In the genomic region with DNA sequence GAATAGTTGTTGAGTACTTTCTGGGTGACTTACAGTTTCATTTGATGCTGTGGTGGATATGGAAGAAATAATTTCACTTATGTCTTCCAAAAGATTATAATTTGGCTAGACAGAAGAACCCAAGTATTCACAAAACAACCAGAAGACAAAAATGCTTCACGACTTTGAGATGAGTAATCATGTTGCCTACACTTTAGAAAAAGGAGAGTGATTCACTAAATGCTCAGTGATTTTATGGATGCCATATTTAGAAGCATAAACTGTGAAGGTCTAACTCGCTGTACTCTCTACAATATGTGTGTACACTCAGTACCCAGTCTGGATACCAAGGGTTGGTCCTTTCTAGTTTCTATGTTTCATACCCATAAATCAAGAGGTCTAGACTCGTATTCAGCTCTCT, we compare ENCODE assay signal across 15 cellular contexts.
DNase-seq lines count a peak whose midpoint lies in the region; ATAC-seq and TF ChIP-seq lines count a peak whose summit lies in the region.
"Had no signal": no experiment of that assay in that cellular context is flagged by ENCODE, and none has a peak within 500 bp of the region (broad histone marks: within the 10 kb centered on the region; RNA-seq: fewer than 3 reads in every experiment).

No MANE protein-coding gene starts in this region.

- H3K9me3 Mint-ChIP-seq in activated T-helper 1 cell treated with anti-CD3 and anti-CD28 coated beads, Interleukin-12 subunit alpha, Interleukin-12 subunit beta, Interleukin-2, Interleukin-4 antibody, amounts not matched to agents 30 ng/mL and 10 ng/mL and 1 ng/mL, durations not matched to agents 14 hours and 24 hours and 36 hours: peaks cover 4% of the 10 kb centered on the region

- H3K4me1 ChIP-seq in PC-3 (ENCODE audit: insufficient read depth, low read length) (no peaks in the 10 kb centered on the region), smooth muscle cell (ENCODE audit: low read depth) (peaks cover 27% of the 10 kb centered on the region)

- DNase-seq in GM04503 (ENCODE audit: low read depth) (peak; percentile 56), PC-3 (peak; percentile 4), fibroblast of peridontal ligament (ENCODE audit: extremely low read depth) (peak; percentile 51), smooth muscle cell (lab: John Stamatoyannopoulos, UW; ENCODE audit: unreplicated experiment) (no peak), Right ventricle myocardium inferior (ENCODE audit: missing footprints) (no peak), RWPE1 (ENCODE audit: low spot score) (no peak)
- no peak for DNase-seq in stimulated activated naive CD4-positive, alpha-beta T cell treated with Interleukin-2 at 50 U/mL for 16 hours (lab: John Stamatoyannopoulos, UW)
- DNase-seq in activated T-helper 1 cell treated with anti-CD3 and anti-CD28 coated beads, Interleukin-12 subunit alpha, Interleukin-12 subunit beta, Interleukin-2, Interleukin-4 antibody, amounts not matched to agents 30 ng/mL and 10 ng/mL and 1 ng/mL, durations not matched to agents 14 hours and 24 hours and 36 hours (ENCODE audit: low spot score): no peak
- DNase-seq: C1 segment of cervical spinal cord, MV-4-11, NCI-H1417 treated with DMSO at 0.1 percent for 48 hours, NCI-H2029, NCI-H510A, T-cell had no signal

- H3K4me2 ChIP-seq in PC-3 (ENCODE audit: low read length): no peak overlapping the region
- H3K4me2 ChIP-seq in smooth muscle cell: no peak overlapping the region

- H3K27me3 Mint-ChIP-seq in activated T-helper 1 cell treated with anti-CD3 and anti-CD28 coated beads, Interleukin-12 subunit alpha, Interleukin-12 subunit beta, Interleukin-2, Interleukin-4 antibody, amounts not matched to agents 30 ng/mL and 10 ng/mL and 1 ng/mL, durations not matched to agents 14 hours and 24 hours and 36 hours (ENCODE audit: insufficient read depth): no peaks in the 10 kb centered on the region
- H3K27me3 Mint-ChIP-seq: T-cell had no signal

- H3K9me2 ChIP-seq in PC-3 (replicated peaks; ENCODE audit: low read length): no peaks in the 10 kb centered on the region

- H3K9ac ChIP-seq in PC-3 (ENCODE audit: low read length) (no peak overlapping the region), smooth muscle cell (ENCODE audit: low read depth) (no peak overlapping the region)

- ATAC-seq in PC-3: no peak
- no peak for ATAC-seq in Right ventricle myocardium inferior
- ATAC-seq: HepG2, T-cell had no signal

- H3K36me3 Mint-ChIP-seq in activated T-helper 1 cell treated with anti-CD3 and anti-CD28 coated beads, Interleukin-12 subunit alpha, Interleukin-12 subunit beta, Interleukin-2, Interleukin-4 antibody, amounts not matched to agents 30 ng/mL and 10 ng/mL and 1 ng/mL, durations not matched to agents 14 hours and 24 hours and 36 hours (ENCODE audit: low read depth): no peaks in the 10 kb centered on the region
- H3K36me3 Mint-ChIP-seq: T-cell had no signal

- H3K27ac Mint-ChIP-seq in activated T-helper 1 cell treated with anti-CD3 and anti-CD28 coated beads, Interleukin-12 subunit alpha, Interleukin-12 subunit beta, Interleukin-2, Interleukin-4 antibody, amounts not matched to agents 30 ng/mL and 10 ng/mL and 1 ng/mL, durations not matched to agents 14 hours and 24 hours and 36 hours: no peak overlapping the region
- H3K27ac Mint-ChIP-seq: T-cell had no signal

- H3K79me2 ChIP-seq in PC-3 (ENCODE audit: low read length) (no peaks in the 10 kb centered on the region), smooth muscle cell (ENCODE audit: low read depth) (no peaks in the 10 kb centered on the region)

- no peak overlapping the region for H3K4me3 Mint-ChIP-seq in activated T-helper 1 cell treated with anti-CD3 and anti-CD28 coated beads, Interleukin-12 subunit alpha, Interleukin-12 subunit beta, Interleukin-2, Interleukin-4 antibody, amounts not matched to agents 30 ng/mL and 10 ng/mL and 1 ng/mL, durations not matched to agents 14 hours and 24 hours and 36 hours
- H3K4me3 Mint-ChIP-seq: T-cell had no signal

- H3K27me3 ChIP-seq in PC-3 (ENCODE audit: low read length) (no peaks in the 10 kb centered on the region), smooth muscle cell (ENCODE audit: low read depth) (no peaks in the 10 kb centered on the region)

- H3K4me1 Mint-ChIP-seq in activated T-helper 1 cell treated with anti-CD3 and anti-CD28 coated beads, Interleukin-12 subunit alpha, Interleukin-12 subunit beta, Interleukin-2, Interleukin-4 antibody, amounts not matched to agents 30 ng/mL and 10 ng/mL and 1 ng/mL, durations not matched to agents 14 hours and 24 hours and 36 hours (ENCODE audit: low read depth): no peaks in the 10 kb centered on the region
- H3K4me1 Mint-ChIP-seq: T-cell had no signal

- POLR2A ChIA-PET in PC-3 (lab: Charles Lee; ENCODE audit: unreplicated experiment): no interaction called here
- POLR2A ChIA-PET in RWPE1 (lab: Yijun Ruan, JAX; ENCODE audit: low non-redundant PET): no interaction called here

- 41% methylated on average over 3 of the region's 3 CpGs for WGBS in smooth muscle cell (ENCODE audit: low lambda C conversion rate)

- TF ChIP-seq CTCF in PC-3 (conservative IDR thresholded peaks at IDR 0.05; ENCODE audit: low read depth, low read length) (no peak), smooth muscle cell (IDR thresholded peaks at IDR 0.05; ENCODE audit: borderline replicate concordance, insufficient read depth, poor library complexity, severe bottlenecking) (no peak), RWPE1 (conservative IDR thresholded peaks at IDR 0.05; ENCODE audit: low read depth) (no peak)

- CTCF ChIA-PET in PC-3 (lab: Charles Lee): no interaction called here
- CTCF ChIA-PET in RWPE1 (lab: Yijun Ruan, JAX): interaction anchor here (0.9 kb wide), 1 partner anchor 15 kb away, joined by 6 read pairs; no protein-coding TSS in a partner anchor

- H2AFZ ChIP-seq in PC-3 (ENCODE audit: low read length) (no peak overlapping the region), smooth muscle cell (ENCODE audit: low read depth) (no peak overlapping the region)

- no peaks in the 10 kb centered on the region for H3F3A ChIP-seq in PC-3 (ENCODE audit: low read length, unreplicated experiment)
- H3F3A ChIP-seq in smooth muscle cell (ENCODE audit: low read depth): no peaks in the 10 kb centered on the region

- H4K20me1 ChIP-seq in PC-3 (ENCODE audit: low read length): no peaks in the 10 kb centered on the region
- H4K20me1 ChIP-seq in smooth muscle cell (ENCODE audit: low read depth): no peaks in the 10 kb centered on the region

- H3K9me3 ChIP-seq in PC-3 (ENCODE audit: low read length): no peaks in the 10 kb centered on the region
- H3K9me3 ChIP-seq in smooth muscle cell (replicated peaks; ENCODE audit: low read depth): no peaks in the 10 kb centered on the region

- H3K36me3 ChIP-seq in PC-3 (ENCODE audit: low read depth, low read length) (no peaks in the 10 kb centered on the region), smooth muscle cell (ENCODE audit: low read depth) (no peaks in the 10 kb centered on the region)

- no peak overlapping the region for H3K27ac ChIP-seq in PC-3 (ENCODE audit: low read length)
- peak overlapping the region; percentile 6 for H3K27ac ChIP-seq in smooth muscle cell (ENCODE audit: low read depth)
- H3K27ac ChIP-seq in RWPE1: no peak overlapping the region

- no TSS peak for BruUV-seq in PC-3 (replicated peaks; lab: Mats Ljungman, UMichigan)

- no peak overlapping the region for H3K4me3 ChIP-seq in PC-3 (ENCODE audit: low read length)
- no peak overlapping the region for H3K4me3 ChIP-seq in smooth muscle cell

- intact Hi-C loops in PC-3 (cut with micrococcal nuclease): no loop called here
- intact Hi-C loops in Right ventricle myocardium inferior (cut with DNase I): no loop called here
- intact Hi-C loops in activated T-helper 1 cell treated with anti-CD3 and anti-CD28 coated beads, Interleukin-12 subunit alpha, Interleukin-12 subunit beta, Interleukin-2, Interleukin-4 antibody, amounts not matched to agents 30 ng/mL and 10 ng/mL and 1 ng/mL, durations not matched to agents 14 hours and 24 hours and 36 hours (cut with micrococcal nuclease): no loop called here

Comparison
In these comparisons a context has a peak if more than half of its experiments do, and no peak if none do; other contexts are left out.
1. DNase-seq: peak in GM04503 (single experiment), PC-3 (single experiment) and fibroblast of peridontal ligament (single experiment); none in smooth muscle cell (single experiment), stimulated activated naive CD4-positive, alpha-beta T cell treated with Interleukin-2 at 50 U/mL for 16 hours (single experiment), Right ventricle myocardium inferior (single experiment), activated T-helper 1 cell treated with anti-CD3 and anti-CD28 coated beads, Interleukin-12 subunit alpha, Interleukin-12 subunit beta, Interleukin-2, Interleukin-4 antibody, amounts not matched to agents 30 ng/mL and 10 ng/mL and 1 ng/mL, durations not matched to agents 14 hours and 24 hours and 36 hours (single experiment) and RWPE1 (single experiment).